ENCODE assay signal across 8 cellular contexts in genomic region chr14:71554959-71555612, GRCh38.
DNase-seq lines count a peak whose midpoint lies in the region; ATAC-seq and TF ChIP-seq lines count a peak whose summit lies in the region.

No MANE protein-coding gene starts in this region.

- H3K4me1 Mint-ChIP-seq in activated B cell treated with CpG ODN at 0.5 μM for 24 hours, result peaks cover 77% of the 10 kb centered on the region
- peaks cover 60% of the 10 kb centered on the region for H3K4me1 Mint-ChIP-seq in stimulated activated effector memory CD8-positive, alpha-beta T cell treated with anti-CD3 and anti-CD28 coated beads, Interleukin-12 subunit alpha, Interleukin-12 subunit beta, amount 100 ng/mL, for 72 hours

- TF ChIP-seq CTCF in activated B cell treated with CpG ODN at 0.5 μM for 24 hours (IDR thresholded peaks at IDR 0.05), result no peak

- H3K27ac Mint-ChIP-seq in activated B cell treated with CpG ODN at 0.5 μM for 24 hours, result peak overlapping the region; percentile 97
- H3K27ac Mint-ChIP-seq in stimulated activated effector memory CD8-positive, alpha-beta T cell treated with anti-CD3 and anti-CD28 coated beads, Interleukin-12 subunit alpha, Interleukin-12 subunit beta, amount 100 ng/mL, for 72 hours, result peak overlapping the region; percentile 85

- H3K27me3 Mint-ChIP-seq in activated B cell treated with CpG ODN at 0.5 μM for 24 hours, result no peaks in the 10 kb centered on the region

- POLR2A ChIA-PET in activated B cell treated with CpG ODN at 0.5 μM for 24 hours (lab: Charles Lee), result interaction anchor here (0.6 to 2.1 kb wide), 8 partner anchors 8 to 912 kb away, joined by 3 to 13 read pairs (median 4); no protein-coding TSS in a partner anchor

- ATAC-seq in HG02938 (IDR thresholded peaks at IDR 0.05; ENCODE audit: unreplicated experiment) (peak; percentile 15), activated B cell treated with CpG ODN at 0.5 μM for 24 hours (ENCODE audit: low read depth) (peak; percentile 11), left lobe of liver (no peak)
- peak; percentile 62 for ATAC-seq in stimulated activated effector memory CD8-positive, alpha-beta T cell treated with anti-CD3 and anti-CD28 coated beads, Interleukin-12 subunit alpha, Interleukin-12 subunit beta, amount 100 ng/mL, for 72 hours

- peak overlapping the region; percentile 79 for H3K4me3 Mint-ChIP-seq in activated B cell treated with CpG ODN at 0.5 μM for 24 hours
- H3K4me3 Mint-ChIP-seq in stimulated activated effector memory CD8-positive, alpha-beta T cell treated with anti-CD3 and anti-CD28 coated beads, Interleukin-12 subunit alpha, Interleukin-12 subunit beta, amount 100 ng/mL, for 72 hours, result peak overlapping the region; percentile 30

- DNase-seq in activated CD4-positive, alpha-beta T cell treated with anti-CD3 and anti-CD28 coated beads for 48 hours, result peak; percentile 28
- no peak for DNase-seq in activated CD4-positive, alpha-beta T cell treated with anti-CD3 and anti-CD28 coated beads, Interleukin-2, amount 50 U/mL, for 1 hour
- DNase-seq in activated B cell treated with CpG ODN at 0.5 μM for 24 hours (no peak), left lobe of liver (ENCODE audit: low spot score) (no peak), NCI-H345 treated with DMSO at 0.1 percent for 48 hours (lab: John Stamatoyannopoulos, UW; ENCODE audit: unreplicated experiment) (no peak), epidermal melanocyte (ENCODE audit: insufficient read length, low spot score) (no peak)
- DNase-seq in stimulated activated effector memory CD8-positive, alpha-beta T cell treated with anti-CD3 and anti-CD28 coated beads, Interleukin-12 subunit alpha, Interleukin-12 subunit beta, amount 100 ng/mL, for 72 hours (ENCODE audit: low spot score in 2 of 2), result no peak

- no peaks in the 10 kb centered on the region for H3K9me3 Mint-ChIP-seq in activated B cell treated with CpG ODN at 0.5 μM for 24 hours
- H3K9me3 Mint-ChIP-seq in stimulated activated effector memory CD8-positive, alpha-beta T cell treated with anti-CD3 and anti-CD28 coated beads, Interleukin-12 subunit alpha, Interleukin-12 subunit beta, amount 100 ng/mL, for 72 hours, result no peaks in the 10 kb centered on the region

- H3K36me3 Mint-ChIP-seq in activated B cell treated with CpG ODN at 0.5 μM for 24 hours (ENCODE audit: low read depth), result peaks cover 8% of the 10 kb centered on the region
- H3K36me3 Mint-ChIP-seq in stimulated activated effector memory CD8-positive, alpha-beta T cell treated with anti-CD3 and anti-CD28 coated beads, Interleukin-12 subunit alpha, Interleukin-12 subunit beta, amount 100 ng/mL, for 72 hours, result peaks cover 8% of the 10 kb centered on the region

- CTCF ChIA-PET in activated B cell treated with CpG ODN at 0.5 μM for 24 hours (lab: Charles Lee), result interaction anchor here (0.6 to 1.3 kb wide), 4 partner anchors 8 to 234 kb away, joined by 3 read pairs; partner anchors contain the start of gene SIPA1L1

- intact Hi-C loops in activated B cell treated with CpG ODN at 0.5 μM for 24 hours (cut with micrococcal nuclease), result loop anchor here (1.0 to 2.0 kb wide), 7 partner anchors 11 to 235 kb away; partner anchors contain the start of gene SIPA1L1
